Comparison of ENCODE assay signal across 26 cellular contexts in genomic region chr10:29765330-29765729, GRCh38.
"Had no signal": no experiment of that assay in that cellular context is flagged by ENCODE, and none has a peak within 500 bp of the region (broad histone marks: within the 10 kb centered on the region; RNA-seq: fewer than 3 reads in every experiment).

No MANE protein-coding gene starts in this region.

- H3K27ac ChIP-seq: adrenal gland, breast epithelium, SJCRH30, VCaP had no signal

- H3K9ac ChIP-seq: SK-N-SH had no signal

- DNase-seq: activated CD4-positive, alpha-beta memory T cell treated with anti-CD3 and anti-CD28 coated beads for 36 hours; activated CD4-positive, alpha-beta T cell treated with anti-CD3 and anti-CD28 coated beads, Interleukin-2, amount 10 ng/mL, durations not matched to agents 7 days and 5 days; activated CD4-positive, CD25-positive, alpha-beta regulatory T cell; activated CD8-positive, alpha-beta memory T cell treated with anti-CD3 and anti-CD28 coated beads for 24 hours; activated gamma-delta T cell; activated naive CD4-positive, alpha-beta T cell treated with anti-CD3 and anti-CD28 coated beads, Interleukin-2, amount 50 U/mL, for 16 hours; activated naive CD8-positive, alpha-beta T cell treated with anti-CD3 and anti-CD28 coated beads, Interleukin-2, amount 10 ng/mL, durations not matched to agents 7 days and 5 days; activated T-cell treated with anti-CD3 and anti-CD28 coated beads, Interleukin-2, amount 50 U/mL, for 48 hours; adrenal gland; anterior cingulate cortex; central memory CD4-positive, alpha-beta T cell; Karpas-422; MM.1S; NCI-H1105; NCI-H1436 treated with DMSO at 0.1 percent for 48 hours; NCI-H187; NCI-H2081; NCI-H446; NCI-H526 treated with DMSO at 0.1 percent for 48 hours; SK-N-SH; T-helper 1 cell had no signal

- H3K36me3 ChIP-seq: adrenal gland, breast epithelium, SJCRH30 had no signal

- H3K4me3 ChIP-seq: adrenal gland, breast epithelium, K562, SJCRH30 had no signal

- ATAC-seq: activated T-helper 17 cell treated with anti-CD3 and anti-CD28 coated beads, Interleukin-2, amount 50 U/mL, for 72 hours; K562 had no signal

- H3K27me3 ChIP-seq: adrenal gland, breast epithelium, SJCRH30 had no signal

- H3K4me2 ChIP-seq: SK-N-SH had no signal

- H3K9me3 ChIP-seq: adrenal gland, breast epithelium, SK-N-SH had no signal

- H3K4me1 ChIP-seq: adrenal gland, breast epithelium had no signal

- FAIRE-seq: K562 had no signal
